Comparison of ENCODE assay signal across 17 cellular contexts in genomic region chr2:238243496-238244076, GRCh38. TPM values are rescaled to one million over a fixed set of nuclear protein-coding genes. Genes with fewer than 3 reads are reported as not detected.
DNase-seq lines count a peak whose midpoint lies in the region; ATAC-seq, FAIRE-seq and TF ChIP-seq lines count a peak whose summit lies in the region.
"Had no signal": no experiment of that assay in that cellular context is flagged by ENCODE, and none has a peak within 500 bp of the region (broad histone marks: within the 10 kb centered on the region; RNA-seq: fewer than 3 reads in every experiment).

No MANE protein-coding gene starts in this region.

- no peak overlapping the region for H3K4me3 Mint-ChIP-seq in nephron progenitor cell
- H3K4me3 Mint-ChIP-seq: activated naive CD4-positive, alpha-beta T cell treated with anti-CD3 and anti-CD28 coated beads, Interleukin-2, amount 50 U/mL, for 24 hours had no signal

- no peak for ATAC-seq in A549
- no peak for ATAC-seq in GM18907 (IDR thresholded peaks at IDR 0.05; ENCODE audit: unreplicated experiment)
- no peak for ATAC-seq in HG02970 (IDR thresholded peaks at IDR 0.05; ENCODE audit: low FRiP score, unreplicated experiment)

- TF ChIP-seq CTCF in A549 (IDR thresholded peaks at IDR 0.05), result no peak
- peak; percentile 31; the same call in 1 of the 2 replicates for TF ChIP-seq CTCF in LNCaP clone FGC (IDR thresholded peaks at IDR 0.05; ENCODE audit: control insufficient read depth, extremely low read depth, insufficient read depth)
- TF ChIP-seq CTCF in cardiac fibroblast (IDR thresholded peaks at IDR 0.05; ENCODE audit: low read depth, low read length), result peak; percentile 13
- TF ChIP-seq CTCF in nephron progenitor cell (IDR thresholded peaks at IDR 0.05), result peak; percentile 43

- H3K27me3 Mint-ChIP-seq in nephron progenitor cell (ENCODE audit: low read depth, poor library complexity), result no peaks in the 10 kb centered on the region
- H3K27me3 Mint-ChIP-seq: activated naive CD4-positive, alpha-beta T cell treated with anti-CD3 and anti-CD28 coated beads, Interleukin-2, amount 50 U/mL, for 24 hours had no signal

- H3K9me3 ChIP-seq in A549, result no peaks in the 10 kb centered on the region
- H3K9me3 ChIP-seq: esophagus muscularis mucosa, neutrophil, SK-N-SH, upper lobe of left lung had no signal

- no peak for TF ChIP-seq EP300 in A549 (IDR thresholded peaks at IDR 0.05)

- peaks cover 24% of the 10 kb centered on the region for H3K36me3 Mint-ChIP-seq in nephron progenitor cell (ENCODE audit: low read depth)

- no peak for DNase-seq in A549 (ENCODE audit: low read depth in 1 of 2, low spot score in 1 of 2)
- DNase-seq in LNCaP clone FGC (ENCODE audit: low read depth), result no peak
- DNase-seq in cardiac fibroblast (ENCODE audit: low read depth in 2 of 2), result no peak
- DNase-seq in nephron progenitor cell, result no peak
- no peak for DNase-seq in stimulated activated CD4-positive, alpha-beta T cell treated with anti-CD3 and anti-CD28 coated beads, Interleukin-15, amount 100 ng/mL, for 24 hours
- no peak for DNase-seq in glomerular visceral epithelial cell (ENCODE audit: extremely low spot score)
- DNase-seq: activated CD8-positive, alpha-beta memory T cell treated with anti-CD3 and anti-CD28 coated beads for 24 hours; DND-41; KG1; NCI-H146; upper lobe of left lung had no signal

- TF ChIP-seq POLR2A in A549 (IDR thresholded peaks at IDR 0.05; ENCODE audit: low read length), result no peak

- H3K4me3 ChIP-seq in A549 (no peak overlapping the region), LNCaP clone FGC (ENCODE audit: low read depth, low read length) (no peak overlapping the region), cardiac fibroblast (replicated peaks in 1 of 2; ENCODE audit: low read depth in 2 of 2, low read length in 2 of 2) (no peak overlapping the region)
- H3K4me3 ChIP-seq: esophagus muscularis mucosa, upper lobe of left lung had no signal

- H3K27ac Mint-ChIP-seq in nephron progenitor cell, result peak overlapping the region; percentile 92
- H3K27ac Mint-ChIP-seq: activated naive CD4-positive, alpha-beta T cell treated with anti-CD3 and anti-CD28 coated beads, Interleukin-2, amount 50 U/mL, for 24 hours had no signal

- peaks cover 54% of the 10 kb centered on the region for H3K4me1 Mint-ChIP-seq in nephron progenitor cell

- H3K27ac ChIP-seq in A549, result no peak overlapping the region
- H3K27ac ChIP-seq: neutrophil had no signal

- CTCF ChIA-PET in A549 (lab: Yijun Ruan, JAX), result interaction anchor here (0.6 to 4.1 kb wide), 4 partner anchors 12 to 604 kb away, joined by 3 to 29 read pairs (median 8); partner anchors contain the start of gene TWIST2

- POLR2A ChIA-PET in A549 (lab: Yijun Ruan, JAX), result no interaction called here

- WGBS in A549 (ENCODE audit: missing lambda C conversion rate), result 87% methylated on average over 10 of the region's 10 CpGs

- peaks cover 9% of the 10 kb centered on the region; the same call in 1 of the 3 replicates for H3K4me1 ChIP-seq in A549

- no peaks in the 10 kb centered on the region for H3K9me3 Mint-ChIP-seq in nephron progenitor cell
- H3K9me3 Mint-ChIP-seq: activated naive CD4-positive, alpha-beta T cell treated with anti-CD3 and anti-CD28 coated beads, Interleukin-2, amount 50 U/mL, for 24 hours had no signal

- no peak overlapping the region for H3K4me2 ChIP-seq in A549
- H3K4me2 ChIP-seq: SK-N-SH had no signal

- no peak for FAIRE-seq in A549 (lab: Jason Lieb, UNC)

- no peak for TF ChIP-seq RAD21 in A549 (conservative IDR thresholded peaks at IDR 0.05 in 1 of 2, IDR thresholded peaks at IDR 0.05 in 1 of 2)

TF ChIP-seq in A549, 52 proteins besides CTCF, POLR2A, EP300 and RAD21:
- TF ChIP-seq ATOH8 (CRISPR knock-in tag; IDR thresholded peaks at IDR 0.05; ENCODE audit: low read depth) (no peak), JUNB (IDR thresholded peaks at IDR 0.05) (no peak), HDAC2 (IDR thresholded peaks at IDR 0.05) (no peak), MAFK (IDR thresholded peaks at IDR 0.05; ENCODE audit: partially characterized antibody) (no peak), CEBPB (IDR thresholded peaks at IDR 0.05) (no peak), EHMT2 (IDR thresholded peaks at IDR 0.05; ENCODE audit: low read depth) (no peak), POLR2AphosphoS2 (conservative IDR thresholded peaks at IDR 0.05; ENCODE audit: low read length) (0 out of 2 replicates have a peak, but pooled peaks have one; percentile 20), RNF2 (IDR thresholded peaks at IDR 0.05; ENCODE audit: borderline replicate concordance, low read depth) (no peak)

RNA-seq across cellular contexts. Expression of gene HES6, which starts 3.7 kb away (rescaled TPM):
- polyA plus RNA-seq in A549 (2011; rRNA removed) (5.2 and 5.4 TPM in 2 replicates), A549 (2017; fragmentation: RNase III; extraction: RNeasy Plus Mini Kit Qiagen cat#74134 plus additional on column Dnase treatment) (6.1 to 7.5 TPM (median 7.3 TPM) in 3 replicates)
- polyA plus RNA-seq in A549 (2012; cell fraction: cytosol; rRNA removed), result 12.4 and 18.3 TPM in 2 replicates
- 32.5 and 39.1 TPM in 2 replicates for polyA plus RNA-seq in A549 (2012; cell fraction: nucleus; rRNA removed)
- polyA minus RNA-seq in A549 (2011; rRNA and poly(A)+ RNA removed), result 1.0 and 1.7 TPM in 2 replicates

RNA-seq across cellular contexts. Expression of gene ILKAP, which starts 40.1 kb away (rescaled TPM):
- 27.7 and 41.4 TPM in 2 replicates for polyA plus RNA-seq in A549 (2011; rRNA removed)
- 58.4 and 63.6 TPM in 2 replicates for polyA plus RNA-seq in A549 (2012; cell fraction: cytosol; rRNA removed)
- 74.5 and 93.4 TPM in 2 replicates for polyA plus RNA-seq in A549 (2012; cell fraction: nucleus; rRNA removed)
- polyA plus RNA-seq in A549 (2017; fragmentation: RNase III; extraction: RNeasy Plus Mini Kit Qiagen cat#74134 plus additional on column Dnase treatment), result 36.3 to 38.4 TPM (median 38.2 TPM) in 3 replicates
- 20.1 and 20.3 TPM in 2 replicates for polyA minus RNA-seq in A549 (2011; rRNA and poly(A)+ RNA removed)

RNA-seq across cellular contexts. Expression of gene PER2, which starts 44.8 kb away (rescaled TPM):
- polyA plus RNA-seq in A549 (2011; rRNA removed) (8.5 and 14.4 TPM in 2 replicates), A549 (2017; fragmentation: RNase III; extraction: RNeasy Plus Mini Kit Qiagen cat#74134 plus additional on column Dnase treatment) (3.4 to 4.2 TPM (median 3.6 TPM) in 3 replicates)
- 3.6 and 4.8 TPM in 2 replicates for polyA plus RNA-seq in A549 (2012; cell fraction: cytosol; rRNA removed)
- 13.6 and 17.0 TPM in 2 replicates for polyA plus RNA-seq in A549 (2012; cell fraction: nucleus; rRNA removed)
- polyA minus RNA-seq in A549 (2011; rRNA and poly(A)+ RNA removed), result 48.9 and 52.8 TPM in 2 replicates
